Comparison of ENCODE assay signal across 9 cellular contexts in the genomic region with DNA sequence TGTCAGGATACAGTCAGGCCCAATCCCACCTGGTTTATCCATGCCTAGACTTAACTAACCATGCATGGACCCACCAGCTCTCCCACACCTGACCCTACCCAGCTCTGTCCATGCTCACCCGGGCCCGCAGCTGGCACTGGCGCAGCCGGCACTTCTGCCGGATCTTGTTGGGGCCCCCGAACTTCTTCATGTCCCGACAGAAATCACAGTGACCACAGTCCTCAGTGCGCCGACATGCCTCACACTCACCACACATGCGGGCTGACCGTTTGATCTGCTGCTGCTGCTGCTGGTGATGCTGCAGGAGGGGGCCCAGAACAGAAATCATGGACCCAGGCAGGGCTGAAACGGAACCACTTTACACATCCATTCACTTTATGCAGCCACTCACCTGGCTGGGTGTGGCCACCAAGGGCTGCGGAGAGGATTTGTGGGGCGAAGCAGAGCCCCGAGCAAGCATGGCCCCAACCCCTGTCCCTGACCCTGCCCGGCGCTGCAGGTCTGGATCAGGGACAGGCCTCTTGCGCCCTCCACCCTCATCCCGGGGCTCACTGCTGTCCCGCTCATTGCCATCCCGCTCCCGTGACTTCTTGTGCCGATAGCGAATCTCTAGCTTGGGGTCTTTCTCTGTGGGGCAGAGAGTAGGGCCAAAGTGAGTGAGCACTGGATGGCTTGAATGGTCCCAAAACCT. TPM values are rescaled to one million over a fixed set of nuclear protein-coding genes. Genes with fewer than 3 reads are reported as not detected.
DNase-seq lines count a peak whose midpoint lies in the region; ATAC-seq and TF ChIP-seq lines count a peak whose summit lies in the region.
"Had no signal": no experiment of that assay in that cellular context is flagged by ENCODE, and none has a peak within 500 bp of the region (broad histone marks: within the 10 kb centered on the region; RNA-seq: fewer than 3 reads in every experiment).

No MANE protein-coding gene starts in this region.

- peaks cover 49% of the 10 kb centered on the region for H3K4me1 Mint-ChIP-seq in CD14-positive monocyte
- H3K4me1 Mint-ChIP-seq in HFFc6 (ENCODE audit: low read depth) = peaks cover 27% of the 10 kb centered on the region
- peaks cover 22% of the 10 kb centered on the region for H3K4me1 Mint-ChIP-seq in activated naive CD8-positive, alpha-beta T cell treated with anti-CD3 and anti-CD28 coated beads, Interleukin-2, amount 10 ng/mL, durations not matched to agents 7 days and 5 days
- H3K4me1 Mint-ChIP-seq in naive thymus-derived CD4-positive, alpha-beta T cell = peaks cover 12 to 47% (median 40%) of the 10 kb centered on the region in 7 donors

- CTCF ChIA-PET in naive thymus-derived CD4-positive, alpha-beta T cell (lab: Charles Lee) = no interaction called here

- POLR2A ChIA-PET in activated naive CD8-positive, alpha-beta T cell treated with anti-CD3 and anti-CD28 coated beads, Interleukin-2, amount 10 ng/mL, durations not matched to agents 7 days and 5 days (lab: Charles Lee) = no interaction called here
- POLR2A ChIA-PET in naive thymus-derived CD4-positive, alpha-beta T cell (lab: Charles Lee) = no interaction called here

- intact Hi-C loops in CD14-positive monocyte (cut with micrococcal nuclease) (loop anchor here (5.0 to 10.0 kb wide), 2 partner anchors 791 to 793 kb away; partner anchors contain the start of gene RPL17 (in 2 of the 2)), cardiac septum (cut with DNase I) (loop anchor here (2.0 to 10.0 kb wide), 2 partner anchors 19 to 791 kb away; partner anchors contain the start of genes CFAP53 and RPL17)
- intact Hi-C loops in naive thymus-derived CD4-positive, alpha-beta T cell (cut with micrococcal nuclease) = loop anchor here (5.0 to 10.0 kb wide), 5 partner anchors 473 to 1441 kb away; partner anchors contain the start of genes ACAA2 (in 1 of the 2), ELAC1 (in 1 of the 2) and SMAD4 (in 1 of the 2)

- no peak overlapping the region for H3K27ac ChIP-seq in naive thymus-derived CD4-positive, alpha-beta T cell (ENCODE audit: low read depth, low read length)

- no peaks in the 10 kb centered on the region for H3K9me3 ChIP-seq in naive thymus-derived CD4-positive, alpha-beta T cell (ENCODE audit: control insufficient read depth in 2 of 3, low read length in 3 of 3)

- H3K36me3 ChIP-seq in naive thymus-derived CD4-positive, alpha-beta T cell (ENCODE audit: control insufficient read depth in 2 of 3, insufficient read depth in 3 of 3, low read length in 3 of 3) = peaks cover 0 to 50% (median 5%) of the 10 kb centered on the region in 3 experiments

- H3K9me3 Mint-ChIP-seq in CD14-positive monocyte (peaks cover 0 to 4% (median 0%) of the 10 kb centered on the region in 7 donors), HFFc6 (no peaks in the 10 kb centered on the region)
- H3K9me3 Mint-ChIP-seq in activated naive CD8-positive, alpha-beta T cell treated with anti-CD3 and anti-CD28 coated beads, Interleukin-2, amount 10 ng/mL, durations not matched to agents 7 days and 5 days = no peaks in the 10 kb centered on the region
- peaks cover 0 to 3% (median 0%) of the 10 kb centered on the region in 11 donors for H3K9me3 Mint-ChIP-seq in naive thymus-derived CD4-positive, alpha-beta T cell

- no peak overlapping the region for H3K4me3 Mint-ChIP-seq in CD14-positive monocyte
- peak overlapping the region; percentile 100 for H3K4me3 Mint-ChIP-seq in HFFc6
- H3K4me3 Mint-ChIP-seq in activated naive CD8-positive, alpha-beta T cell treated with anti-CD3 and anti-CD28 coated beads, Interleukin-2, amount 10 ng/mL, durations not matched to agents 7 days and 5 days = peak overlapping the region; percentile 94
- H3K4me3 Mint-ChIP-seq in naive thymus-derived CD4-positive, alpha-beta T cell = peak overlapping the region; percentile 91 to 100 (median 98)

- H3K36me3 Mint-ChIP-seq in CD14-positive monocyte (peaks cover 38 to 43% of the 10 kb centered on the region in 2 donors), HFFc6 (ENCODE audit: low read depth) (peaks cover 45% of the 10 kb centered on the region)
- H3K36me3 Mint-ChIP-seq in activated naive CD8-positive, alpha-beta T cell treated with anti-CD3 and anti-CD28 coated beads, Interleukin-2, amount 10 ng/mL, durations not matched to agents 7 days and 5 days = peaks cover 36% of the 10 kb centered on the region
- peaks cover 4 to 46% (median 19%) of the 10 kb centered on the region in 5 donors for H3K36me3 Mint-ChIP-seq in naive thymus-derived CD4-positive, alpha-beta T cell

- H3K27me3 Mint-ChIP-seq in CD14-positive monocyte (ENCODE audit: low read depth in 3 of 3) = peaks cover 0 to 2% (median 0%) of the 10 kb centered on the region in 3 donors
- H3K27me3 Mint-ChIP-seq in HFFc6 (ENCODE audit: insufficient read depth) = peaks cover 8% of the 10 kb centered on the region
- H3K27me3 Mint-ChIP-seq in activated naive CD8-positive, alpha-beta T cell treated with anti-CD3 and anti-CD28 coated beads, Interleukin-2, amount 10 ng/mL, durations not matched to agents 7 days and 5 days = no peaks in the 10 kb centered on the region
- peaks cover 0 to 2% (median 0%) of the 10 kb centered on the region in 5 donors for H3K27me3 Mint-ChIP-seq in naive thymus-derived CD4-positive, alpha-beta T cell

- H3K27ac Mint-ChIP-seq in CD14-positive monocyte (peak overlapping the region in 6 of 7 donors; percentile 66 to 97 (median 88)), HFFc6 (peak overlapping the region; percentile 88)
- peak overlapping the region; percentile 98 for H3K27ac Mint-ChIP-seq in activated naive CD8-positive, alpha-beta T cell treated with anti-CD3 and anti-CD28 coated beads, Interleukin-2, amount 10 ng/mL, durations not matched to agents 7 days and 5 days
- peak overlapping the region in 7 of 9 donors; percentile 67 to 100 (median 96) for H3K27ac Mint-ChIP-seq in naive thymus-derived CD4-positive, alpha-beta T cell

- no peak for ATAC-seq in activated naive CD8-positive, alpha-beta T cell treated with anti-CD3 and anti-CD28 coated beads, Interleukin-2, amount 10 ng/mL, durations not matched to agents 7 days and 5 days (ENCODE audit: low read depth)
- no peak for ATAC-seq in naive thymus-derived CD4-positive, alpha-beta T cell
- ATAC-seq in GM18502 (IDR thresholded peaks at IDR 0.05; ENCODE audit: poor library complexity, unreplicated experiment) (no peak), HG03108 (IDR thresholded peaks at IDR 0.05; ENCODE audit: unreplicated experiment) (no peak)

- peaks cover 8 to 15% of the 10 kb centered on the region in 2 donors for H3K4me1 ChIP-seq in naive thymus-derived CD4-positive, alpha-beta T cell (ENCODE audit: control insufficient read depth in 2 of 2, insufficient read depth in 2 of 2, low read length in 2 of 2)

- TF ChIP-seq CTCF in CD14-positive monocyte (IDR thresholded peaks at IDR 0.05) = no peak
- TF ChIP-seq CTCF in HFFc6 (IDR thresholded peaks at IDR 0.05) = no peak

- H3K27me3 ChIP-seq in naive thymus-derived CD4-positive, alpha-beta T cell (ENCODE audit: control insufficient read depth in 2 of 2, insufficient read depth in 2 of 2, low read length in 2 of 2) = no peaks in the 10 kb centered on the region

- DNase-seq in CD14-positive monocyte (ENCODE audit: low spot score) (no peak), HFFc6 (no peak), cardiac septum (ENCODE audit: low spot score) (no peak), NCI-H128 (lab: John Stamatoyannopoulos, UW; ENCODE audit: unreplicated experiment) (no peak)
- DNase-seq in activated naive CD8-positive, alpha-beta T cell treated with anti-CD3 and anti-CD28 coated beads, Interleukin-2, amount 10 ng/mL, durations not matched to agents 7 days and 5 days = no peak
- no peak for DNase-seq in naive thymus-derived CD4-positive, alpha-beta T cell
- DNase-seq: activated gamma-delta T cell treated with Interleukin-2 at 50 U/mL for 16 hours had no signal

- no peak overlapping the region for H3K4me3 ChIP-seq in naive thymus-derived CD4-positive, alpha-beta T cell (ENCODE audit: low read length)

RNA-seq across cellular contexts. Expression of gene CXXC1, which starts 1.7 kb away (rescaled TPM):
- 10 to 100 TPM; 30.9 to 33.4 TPM for polyA plus RNA-seq in CD14-positive monocyte
- 10 to 100 TPM; 37.4 to 53.1 (median 44.4) TPM for total RNA-seq in HFFc6 (2021; fragmentation: NEBNext Ultra II Directional; extraction: Animal tissue kit (Norgen Biotek cat#: 25700))
- total RNA-seq in activated naive CD8-positive, alpha-beta T cell treated with anti-CD3 and anti-CD28 coated beads, Interleukin-2, amount 10 ng/mL, durations not matched to agents 7 days and 5 days = 100 to 1,000 TPM; 155 to 160 TPM
- 100 to 1,000 TPM; 141 to 197 (median 155) TPM for total RNA-seq in naive thymus-derived CD4-positive, alpha-beta T cell
- 100 to 1,000 TPM in 1 of 2 donors, 10 to 100 TPM in 1; 78.3 to 111 TPM for polyA plus RNA-seq in naive thymus-derived CD4-positive, alpha-beta T cell
- 33.5 TPM for total RNA-seq in cardiac septum

RNA-seq across cellular contexts. Expression of gene MBD1, which starts 4.5 kb away (rescaled TPM):
- polyA plus RNA-seq in CD14-positive monocyte = 10 to 100 TPM; 13.2 to 17.4 TPM
- 10 to 100 TPM; 48.3 to 56.0 (median 53.1) TPM for total RNA-seq in HFFc6 (2021; fragmentation: NEBNext Ultra II Directional; extraction: Animal tissue kit (Norgen Biotek cat#: 25700))
- total RNA-seq in activated naive CD8-positive, alpha-beta T cell treated with anti-CD3 and anti-CD28 coated beads, Interleukin-2, amount 10 ng/mL, durations not matched to agents 7 days and 5 days = 100 to 1,000 TPM; 108 to 123 TPM
- 100 to 1,000 TPM in 4 of 5 experiments, 10 to 100 TPM in 1; 97.5 to 158 (median 118) TPM for total RNA-seq in naive thymus-derived CD4-positive, alpha-beta T cell
- polyA plus RNA-seq in naive thymus-derived CD4-positive, alpha-beta T cell = 10 to 100 TPM; 26.1 to 46.1 TPM
- total RNA-seq in cardiac septum = 54.4 TPM

RNA-seq across cellular contexts. Expression of gene CFAP53, which starts 19.5 kb away (rescaled TPM):
- polyA plus RNA-seq in CD14-positive monocyte = under 1 TPM in 1 of 2 donors, not detected in 1; 0.14 TPM
- total RNA-seq in HFFc6 (2021; fragmentation: NEBNext Ultra II Directional; extraction: Animal tissue kit (Norgen Biotek cat#: 25700)) = under 1 TPM in 3 of 6 experiments, not detected in 3; 0.10 to 0.17 (median 0.14) TPM
- total RNA-seq in activated naive CD8-positive, alpha-beta T cell treated with anti-CD3 and anti-CD28 coated beads, Interleukin-2, amount 10 ng/mL, durations not matched to agents 7 days and 5 days = under 1 TPM; 0.36 to 0.68 TPM
- total RNA-seq in naive thymus-derived CD4-positive, alpha-beta T cell = 1 to 10 TPM in 1 of 5 experiments, under 1 TPM in 4; 0.19 to 1.8 (median 0.64) TPM
- under 1 TPM in 1 of 2 donors, not detected in 1; 0.09 TPM for polyA plus RNA-seq in naive thymus-derived CD4-positive, alpha-beta T cell
- total RNA-seq in cardiac septum = 0.48 TPM

Comparison
In these comparisons a context has a peak if more than half of its experiments do, and no peak if none do; other contexts are left out.
1. H3K4me3 Mint-ChIP-seq: peak in HFFc6 (single experiment), activated naive CD8-positive, alpha-beta T cell treated with anti-CD3 and anti-CD28 coated beads, Interleukin-2, amount 10 ng/mL, durations not matched to agents 7 days and 5 days (single experiment) and naive thymus-derived CD4-positive, alpha-beta T cell (10 of 10); none in CD14-positive monocyte (0 of 2).
2. Peak in every context shown above with its lines, with median percentiles within 50 percentile points of each other: H3K27ac Mint-ChIP-seq.